Comparison of ENCODE assay signal across 9 cellular contexts in genomic region chr17:39235555-39236221, GRCh38. TPM values are rescaled to one million over a fixed set of nuclear protein-coding genes. Genes with fewer than 3 reads are reported as not detected.
DNase-seq lines count a peak whose midpoint lies in the region; ATAC-seq and TF ChIP-seq lines count a peak whose summit lies in the region.
"Had no signal": no experiment of that assay in that cellular context is flagged by ENCODE, and none has a peak within 500 bp of the region (broad histone marks: within the 10 kb centered on the region; RNA-seq: fewer than 3 reads in every experiment).

No MANE protein-coding gene starts in this region.

- H3K4me2 ChIP-seq in GM23248 (ENCODE audit: unreplicated experiment) (no peak overlapping the region), trophoblast cell (ENCODE audit: low read length) (no peak overlapping the region)

- no peaks in the 10 kb centered on the region for H3K27me3 ChIP-seq in CD8-positive, alpha-beta memory T cell (ENCODE audit: insufficient read depth, low read length, poor library complexity, severe bottlenecking)
- H3K27me3 ChIP-seq in GM23248 (replicated peaks; ENCODE audit: insufficient read depth), result no peaks in the 10 kb centered on the region
- H3K27me3 ChIP-seq in trophoblast cell (ENCODE audit: insufficient read depth, low read length), result no peaks in the 10 kb centered on the region

- WGBS in GM23248 (ENCODE audit: low coverage in 1 of 2, low lambda C conversion rate in 2 of 2, missing lambda C conversion rate in 2 of 2), 2 experiments, result 21 to 24% methylated on average over 16 of the region's 16 CpGs
- no CpG with 5 or more reads among the region's 16 CpGs for WGBS in trophoblast cell (ENCODE audit: extremely low coverage, insufficient coverage, insufficient read length)

- H3K4me3 ChIP-seq in CD8-positive, alpha-beta memory T cell (ENCODE audit: low read length), result no peak overlapping the region
- H3K4me3 ChIP-seq in GM23248 (no peak overlapping the region), trophoblast cell (ENCODE audit: low read depth, low read length) (no peak overlapping the region)

- H2BK5ac ChIP-seq in trophoblast cell (ENCODE audit: low read depth, low read length, poor library complexity), result no peak overlapping the region

- H2BK12ac ChIP-seq in trophoblast cell (ENCODE audit: low read length), result no peak overlapping the region

- no peak overlapping the region for H4K12ac ChIP-seq in trophoblast cell (ENCODE audit: low read depth, low read length)

- no peaks in the 10 kb centered on the region for H3K36me3 ChIP-seq in CD8-positive, alpha-beta memory T cell (ENCODE audit: insufficient read depth, low read length)
- H3K36me3 ChIP-seq in GM23248 (ENCODE audit: low read depth) (no peaks in the 10 kb centered on the region), trophoblast cell (ENCODE audit: control insufficient read depth in 1 of 2, insufficient read depth in 2 of 2, low read length in 2 of 2) (no peaks in the 10 kb centered on the region)

- in situ Hi-C loops in GM23248 (cut with MboI), result no loop called here

- H3K18ac ChIP-seq in trophoblast cell (ENCODE audit: low read length), result no peak overlapping the region

- H3K4me1 ChIP-seq in CD8-positive, alpha-beta memory T cell (ENCODE audit: insufficient read depth, low read length), result peaks cover 53% of the 10 kb centered on the region
- peaks cover 5% of the 10 kb centered on the region for H3K4me1 ChIP-seq in GM23248 (ENCODE audit: insufficient read depth)
- peaks cover 0 to 3% of the 10 kb centered on the region in 2 experiments for H3K4me1 ChIP-seq in trophoblast cell (ENCODE audit: control insufficient read depth in 1 of 2, insufficient read depth in 2 of 2, low read length in 2 of 2)

- no peak overlapping the region for H4K8ac ChIP-seq in trophoblast cell (ENCODE audit: low read depth, low read length)

- H3K27ac Mint-ChIP-seq in CD8-positive, alpha-beta memory T cell, result peak overlapping the region; percentile 33 to 93 (median 82)
- H3K27ac Mint-ChIP-seq in WTC11, result peak overlapping the region; percentile 80; the same call in 1 of the 2 replicates

- no peaks in the 10 kb centered on the region for H3K36me3 Mint-ChIP-seq in CD8-positive, alpha-beta memory T cell
- no peaks in the 10 kb centered on the region for H3K36me3 Mint-ChIP-seq in WTC11

- CTCF ChIA-PET in CD8-positive, alpha-beta memory T cell (lab: Charles Lee), result interaction anchor here (0.6 to 13.4 kb wide), 8 partner anchors 9 to 427 kb away, joined by 3 to 272 read pairs (median 4); partner anchors contain the start of genes RPL19 and STAC2
- CTCF ChIA-PET in WTC11 (lab: Charles Lee), result interaction anchor here (0.5 to 15.5 kb wide), 70 partner anchors 8 to 955 kb away, joined by 3 to 626 read pairs (median 4); partner anchors contain the start of genes ARL5C, CACNB1, FBXL20 and FBXO47

- H3K27me3 Mint-ChIP-seq in CD8-positive, alpha-beta memory T cell, result peaks cover 7 to 13% of the 10 kb centered on the region in 2 donors
- H3K27me3 Mint-ChIP-seq in WTC11 (ENCODE audit: low read depth), result peaks cover 6% of the 10 kb centered on the region; the same call in 1 of the 2 replicates

- TF ChIP-seq CTCF in WTC11 (IDR thresholded peaks at IDR 0.05), result peak; percentile 94

- no peak overlapping the region for H3K9ac ChIP-seq in GM23248
- no peak overlapping the region for H3K9ac ChIP-seq in trophoblast cell (ENCODE audit: low read length)

- no peak overlapping the region for H4K91ac ChIP-seq in trophoblast cell (ENCODE audit: low read depth, low read length)

- no peaks in the 10 kb centered on the region for H4K20me1 ChIP-seq in GM23248 (ENCODE audit: insufficient read depth)

- no peak overlapping the region for H3K23ac ChIP-seq in trophoblast cell (ENCODE audit: low read length)

- DNase-seq in CD8-positive, alpha-beta memory T cell, result peak; percentile 14 to 62 (median 48)
- DNase-seq in GM23248 (peak; percentile 76), NCI-H2196 (lab: John Stamatoyannopoulos, UW; ENCODE audit: unreplicated experiment) (peak; percentile 30), WTC11 (ENCODE audit: low spot score) (peak; percentile 79), trophoblast cell (peak; percentile 11 to 51), GOT3 (lab: John Stamatoyannopoulos, UW) (no peak)

- H2BK120ac ChIP-seq in trophoblast cell (ENCODE audit: insufficient read depth, low read length, poor library complexity), result no peak overlapping the region

- no peak overlapping the region for H3K14ac ChIP-seq in trophoblast cell (ENCODE audit: low read length)

- ATAC-seq in WTC11 (peak; percentile 85), esophagus mucosa (peak; percentile 50), HG03432 (IDR thresholded peaks at IDR 0.05; ENCODE audit: unreplicated experiment) (no peak)

- H3K9me2 ChIP-seq in GM23248 (ENCODE audit: insufficient read depth), result no peaks in the 10 kb centered on the region

- POLR2A ChIA-PET in CD8-positive, alpha-beta memory T cell (lab: Charles Lee), result interaction anchor here (1.3 kb wide), 2 partner anchors 9 to 36 kb away, joined by 3 to 4 read pairs; partner anchors contain the start of gene RPL19
- POLR2A ChIA-PET in WTC11 (lab: Charles Lee), result interaction anchor here (0.6 to 1.7 kb wide), 6 partner anchors 9 to 225 kb away, joined by 3 to 6 read pairs (median 4); no protein-coding TSS in a partner anchor

- H3K79me1 ChIP-seq in trophoblast cell (ENCODE audit: low read length), result no peaks in the 10 kb centered on the region

- H3K4me3 Mint-ChIP-seq in CD8-positive, alpha-beta memory T cell, result peak overlapping the region in 2 of 7 donors; percentile 5 to 26
- H3K4me3 Mint-ChIP-seq in WTC11, result peak overlapping the region; percentile 35; the same call in 1 of the 2 replicates

- H3K79me2 ChIP-seq in GM23248 (ENCODE audit: insufficient read depth) (no peaks in the 10 kb centered on the region), trophoblast cell (ENCODE audit: control insufficient read depth, insufficient read depth, low read length, poor library complexity) (no peaks in the 10 kb centered on the region)

- H3K27ac ChIP-seq in CD8-positive, alpha-beta memory T cell (ENCODE audit: low read depth, low read length), result no peak overlapping the region
- H3K27ac ChIP-seq in GM23248, result no peak overlapping the region
- H3K27ac ChIP-seq in trophoblast cell (ENCODE audit: low read depth, low read length), result no peak overlapping the region

- no peak overlapping the region for H2AK5ac ChIP-seq in trophoblast cell (ENCODE audit: low read length)

- H2AFZ ChIP-seq in GM23248 (no peak overlapping the region), trophoblast cell (ENCODE audit: insufficient read depth, low read length, poor library complexity) (no peak overlapping the region)

- H3K9me3 Mint-ChIP-seq in CD8-positive, alpha-beta memory T cell, result no peaks in the 10 kb centered on the region
- no peaks in the 10 kb centered on the region for H3K9me3 Mint-ChIP-seq in WTC11

- H3K4me1 Mint-ChIP-seq in CD8-positive, alpha-beta memory T cell, result peaks cover 33 to 45% (median 42%) of the 10 kb centered on the region in 3 donors
- peaks cover 25% of the 10 kb centered on the region for H3K4me1 Mint-ChIP-seq in WTC11

- no peak overlapping the region for H3K4ac ChIP-seq in trophoblast cell (ENCODE audit: low read depth, low read length)

- no peaks in the 10 kb centered on the region for H3F3A ChIP-seq in GM23248 (ENCODE audit: insufficient read depth)

- no peaks in the 10 kb centered on the region for H3K9me3 ChIP-seq in CD8-positive, alpha-beta memory T cell (ENCODE audit: low read length)
- H3K9me3 ChIP-seq in GM23248 (ENCODE audit: low read depth) (no peaks in the 10 kb centered on the region), trophoblast cell (ENCODE audit: insufficient read depth, low read depth, low read length) (no peaks in the 10 kb centered on the region)

TF ChIP-seq in WTC11, 78 proteins besides CTCF, POLR2A, EP300 and RAD21:
- TF ChIP-seq HMGXB4 (CRISPR knock-in tag; IDR thresholded peaks at IDR 0.05) (peak; percentile 58; the same call in 1 of the 2 replicates), KAT7 (CRISPR knock-in tag; IDR thresholded peaks at IDR 0.05; ENCODE audit: borderline replicate concordance) (no peak), ATF3 (CRISPR knock-in tag; conservative IDR thresholded peaks at IDR 0.05) (no peak), GABPB1 (CRISPR knock-in tag; IDR thresholded peaks at IDR 0.05) (no peak), FOXK1 (CRISPR knock-in tag; IDR thresholded peaks at IDR 0.05) (no peak), TEAD1 (CRISPR knock-in tag; IDR thresholded peaks at IDR 0.05) (no peak), NFE2L1 (CRISPR knock-in tag; IDR thresholded peaks at IDR 0.05) (no peak)

RNA-seq across cellular contexts. Expression of gene STAC2, which starts 9.9 kb away (rescaled TPM):
- total RNA-seq in CD8-positive, alpha-beta memory T cell, result not detected
- not detected for polyA plus RNA-seq in CD8-positive, alpha-beta memory T cell
- total RNA-seq in GM23248 (2014; rRNA removed; shearing (Covaris generic)), result not detected in 2 replicates
- 0.05 TPM in 1 of 2 replicates, not detected in the other for polyA plus RNA-seq in GM23248 (2016; fragmentation: Nextera tagmentation; extraction: Ambion mirVana)
- 3.9 to 4.2 TPM (median 4.0 TPM) in 3 replicates for total RNA-seq in WTC11 (2021)
- total RNA-seq in esophagus mucosa, result 0.60 TPM
- polyA plus RNA-seq in trophoblast cell (2013), result not detected in 2 replicates
- total RNA-seq: T-helper 1 cell treated with Interleukin-12 subunit alpha and Interleukin-12 subunit beta and Interleukin-4 antibody, amounts not matched to agents 30 ng/mL and 1 ng/mL, for 36 hours had no signal

RNA-seq across cellular contexts. Expression of gene RPL19, which starts 35.6 kb away (rescaled TPM):
- 1,000 to 10,000 TPM; 3,043 to 3,093 TPM for total RNA-seq in CD8-positive, alpha-beta memory T cell
- polyA plus RNA-seq in CD8-positive, alpha-beta memory T cell, result 2,939 TPM
- 1,500 and 1,636 TPM in 2 replicates for total RNA-seq in GM23248 (2014; rRNA removed; shearing (Covaris generic))
- polyA plus RNA-seq in GM23248 (2016; fragmentation: Nextera tagmentation; extraction: Ambion mirVana), result 892 and 903 TPM in 2 replicates
- total RNA-seq in WTC11 (2021) (1,970 to 2,019 TPM (median 2,012 TPM) in 3 replicates), esophagus mucosa (1,581 TPM)
- polyA plus RNA-seq in trophoblast cell (2013), result 1,663 and 1,757 TPM in 2 replicates

RNA-seq across cellular contexts. Expression of gene CACNB1, which starts 38.2 kb away (rescaled TPM):
- total RNA-seq in CD8-positive, alpha-beta memory T cell, result 10 to 100 TPM; 10.6 to 12.3 TPM
- 2.7 TPM for polyA plus RNA-seq in CD8-positive, alpha-beta memory T cell
- total RNA-seq in GM23248 (2014; rRNA removed; shearing (Covaris generic)), result 6.6 and 8.1 TPM in 2 replicates
- 6.0 and 7.1 TPM in 2 replicates for polyA plus RNA-seq in GM23248 (2016; fragmentation: Nextera tagmentation; extraction: Ambion mirVana)
- total RNA-seq in WTC11 (2021) (11.2 to 17.0 TPM (median 11.9 TPM) in 3 replicates), esophagus mucosa (2.0 TPM)
- polyA plus RNA-seq in trophoblast cell (2013), result 0.99 and 1.1 TPM in 2 replicates
